ENCODE assay signal across 19 cellular contexts in genomic region chr4:93184093-93184492, GRCh38.
DNase-seq lines count a peak whose midpoint lies in the region; ATAC-seq and TF ChIP-seq lines count a peak whose summit lies in the region.
"Had no signal": no experiment of that assay in that cellular context is flagged by ENCODE, and none has a peak within 500 bp of the region (broad histone marks: within the 10 kb centered on the region; RNA-seq: fewer than 3 reads in every experiment).

No MANE protein-coding gene starts in this region.

- H3K4me1 Mint-ChIP-seq in nephron progenitor cell, result peaks cover 10% of the 10 kb centered on the region
- H3K4me1 Mint-ChIP-seq: activated CD4-positive, alpha-beta memory T cell treated with anti-CD3 and anti-CD28 coated beads, Interleukin-2, amount 10 ng/mL, durations not matched to agents 7 days and 5 days; activated T-helper 17 cell treated with anti-CD3 and anti-CD28 coated beads, Interleukin-2, amount 50 U/mL, for 72 hours; immature natural killer cell had no signal

- TF ChIP-seq CTCF in nephron progenitor cell (IDR thresholded peaks at IDR 0.05), result no peak

- H3K9me3 Mint-ChIP-seq in nephron progenitor cell, result no peaks in the 10 kb centered on the region

- DNase-seq in DMS79 treated with DMSO at 0.1 percent for 48 hours (lab: John Stamatoyannopoulos, UW), result peak; percentile 90
- DNase-seq in NCI-H2029 treated with DMSO at 0.1 percent for 48 hours (lab: John Stamatoyannopoulos, UW), result peak; percentile 88
- peak; percentile 15 to 29 for DNase-seq in SHP77 (lab: John Stamatoyannopoulos, UW)
- DNase-seq in nephron progenitor cell, result no peak
- no peak for DNase-seq in substantia nigra (lab: John Stamatoyannopoulos, UW)
- no peak for DNase-seq in activated T-cell treated with anti-CD3 and anti-CD28 coated beads for 4 hours
- DNase-seq: activated CD4-positive, alpha-beta memory T cell treated with anti-CD3 and anti-CD28 coated beads, Interleukin-2, amount 10 ng/mL, durations not matched to agents 7 days and 5 days; AML-193; anterior cingulate cortex; foreskin melanocyte; immature natural killer cell; KG1; NCI-H524 treated with DMSO at 0.1 percent for 48 hours; RPMI8226; T1000; uterus had no signal

- no peak overlapping the region for H3K4me3 Mint-ChIP-seq in nephron progenitor cell
- H3K4me3 Mint-ChIP-seq: activated CD4-positive, alpha-beta memory T cell treated with anti-CD3 and anti-CD28 coated beads, Interleukin-2, amount 10 ng/mL, durations not matched to agents 7 days and 5 days; activated T-helper 17 cell treated with anti-CD3 and anti-CD28 coated beads, Interleukin-2, amount 50 U/mL, for 72 hours; immature natural killer cell had no signal

- no peaks in the 10 kb centered on the region for H3K27me3 Mint-ChIP-seq in nephron progenitor cell (ENCODE audit: low read depth, poor library complexity)
- H3K27me3 Mint-ChIP-seq: activated CD4-positive, alpha-beta memory T cell treated with anti-CD3 and anti-CD28 coated beads, Interleukin-2, amount 10 ng/mL, durations not matched to agents 7 days and 5 days; activated T-helper 17 cell treated with anti-CD3 and anti-CD28 coated beads, Interleukin-2, amount 50 U/mL, for 72 hours had no signal

- no peaks in the 10 kb centered on the region for H3K36me3 Mint-ChIP-seq in nephron progenitor cell (ENCODE audit: low read depth)

- peak overlapping the region; percentile 39 for H3K27ac Mint-ChIP-seq in nephron progenitor cell
- H3K27ac Mint-ChIP-seq: activated CD4-positive, alpha-beta memory T cell treated with anti-CD3 and anti-CD28 coated beads, Interleukin-2, amount 10 ng/mL, durations not matched to agents 7 days and 5 days; activated T-helper 17 cell treated with anti-CD3 and anti-CD28 coated beads, Interleukin-2, amount 50 U/mL, for 72 hours; immature natural killer cell had no signal

- no peak overlapping the region for H3K27ac ChIP-seq in substantia nigra (ENCODE audit: low read depth, low read length, poor library complexity, severe bottlenecking)
- H3K27ac ChIP-seq: uterus had no signal

- ATAC-seq in HG02852 (IDR thresholded peaks at IDR 0.05; ENCODE audit: unreplicated experiment), result no peak
- ATAC-seq in HG03342 (IDR thresholded peaks at IDR 0.05; ENCODE audit: unreplicated experiment), result no peak
- ATAC-seq: activated T-helper 17 cell treated with anti-CD3 and anti-CD28 coated beads, Interleukin-2, amount 50 U/mL, for 72 hours had no signal

Comparison
In these comparisons a context has a peak if more than half of its experiments do, and no peak if none do; other contexts are left out.
1. DNase-seq: peak in DMS79 treated with DMSO at 0.1 percent for 48 hours (single experiment), NCI-H2029 treated with DMSO at 0.1 percent for 48 hours (single experiment) and SHP77 (2 of 2); none in nephron progenitor cell (single experiment), substantia nigra (0 of 49) and activated T-cell treated with anti-CD3 and anti-CD28 coated beads for 4 hours (single experiment).